Comparison of ENCODE assay signal across 12 cellular contexts in genomic region chr5:159240301-159240870, GRCh38. TPM values are rescaled to one million over a fixed set of nuclear protein-coding genes. Genes with fewer than 3 reads are reported as not detected.
DNase-seq lines count a peak whose midpoint lies in the region; ATAC-seq, FAIRE-seq and TF ChIP-seq lines count a peak whose summit lies in the region.
"Had no signal": no experiment of that assay in that cellular context is flagged by ENCODE, and none has a peak within 500 bp of the region (broad histone marks: within the 10 kb centered on the region; RNA-seq: fewer than 3 reads in every experiment).

No MANE protein-coding gene starts in this region.

- H3K27me3 Mint-ChIP-seq in activated CD4-positive, alpha-beta T cell treated with anti-CD3 and anti-CD28 coated beads, Interleukin-2, amount 10 ng/mL, durations not matched to agents 24 days and 14 days: no peaks in the 10 kb centered on the region
- H3K27me3 Mint-ChIP-seq in activated CD4-positive, alpha-beta T cell treated with anti-CD3 and anti-CD28 coated beads, Interleukin-2, amount 10 ng/mL, durations not matched to agents 7 days and 5 days: no peaks in the 10 kb centered on the region
- H3K27me3 Mint-ChIP-seq: B cell had no signal

- no peaks in the 10 kb centered on the region for H3K9me3 ChIP-seq in Panc1 (ENCODE audit: control insufficient read depth, insufficient read depth, low read depth, low read length)

- no peak overlapping the region for H3K4me3 ChIP-seq in Panc1 (ENCODE audit: low read depth in 2 of 2, low read length in 2 of 2)
- H3K4me3 ChIP-seq in bronchial epithelial cell (ENCODE audit: low read depth, low read length): no peak overlapping the region

- no peak for FAIRE-seq in bronchial epithelial cell (lab: Jason Lieb, UNC)

- peaks cover 20% of the 10 kb centered on the region for H3K4me1 Mint-ChIP-seq in activated CD4-positive, alpha-beta T cell treated with anti-CD3 and anti-CD28 coated beads, Interleukin-2, amount 10 ng/mL, durations not matched to agents 24 days and 14 days
- peaks cover 16% of the 10 kb centered on the region for H3K4me1 Mint-ChIP-seq in activated CD4-positive, alpha-beta T cell treated with anti-CD3 and anti-CD28 coated beads, Interleukin-2, amount 10 ng/mL, durations not matched to agents 7 days and 5 days

- H3K27me3 ChIP-seq in Panc1 (ENCODE audit: control insufficient read depth, insufficient read depth, low read length): no peaks in the 10 kb centered on the region
- H3K27me3 ChIP-seq in bronchial epithelial cell (ENCODE audit: control insufficient read depth, insufficient read depth, low read length): no peaks in the 10 kb centered on the region

- in situ Hi-C loops in Panc1 (cut with HindIII; ENCODE audit: low pct_unique_long_range_greater_than_20kb, low sequenced_read_pairs): no loop called here

- H3K27ac ChIP-seq in Panc1 (ENCODE audit: low read length): no peak overlapping the region

- peaks cover 6% of the 10 kb centered on the region; the same call in 1 of the 2 replicates for H3K4me1 ChIP-seq in Panc1 (ENCODE audit: control insufficient read depth, insufficient read depth, low read length)

- DNase-seq in activated CD4-positive, alpha-beta T cell treated with anti-CD3 and anti-CD28 coated beads, Interleukin-2, amount 10 ng/mL, durations not matched to agents 24 days and 14 days: no peak
- no peak for DNase-seq in activated CD4-positive, alpha-beta T cell treated with anti-CD3 and anti-CD28 coated beads, Interleukin-2, amount 10 ng/mL, durations not matched to agents 7 days and 5 days
- DNase-seq in Panc1 (ENCODE audit: low read depth, low spot score) (peak; percentile 85), bronchial epithelial cell (ENCODE audit: low read depth) (peak; percentile 87), NCI-H2081 (lab: John Stamatoyannopoulos, UW) (no peak)
- peak; percentile 26 for DNase-seq in stimulated activated CD4-positive, alpha-beta T cell treated with anti-CD3 and anti-CD28 coated beads, Interleukin-4, amount 100 ng/mL, for 24 hours
- DNase-seq: left ventricle myocardium superior, RPMI8226 had no signal

- no TSS peak for BruUV-seq in Panc1 (replicated peaks; lab: Mats Ljungman, UMichigan)

- CTCF ChIA-PET in activated CD4-positive, alpha-beta T cell treated with anti-CD3 and anti-CD28 coated beads, Interleukin-2, amount 10 ng/mL, durations not matched to agents 7 days and 5 days (lab: Charles Lee): no interaction called here
- CTCF ChIA-PET in Panc1 (lab: Charles Lee): no interaction called here

- POLR2A ChIA-PET in activated CD4-positive, alpha-beta T cell treated with anti-CD3 and anti-CD28 coated beads, Interleukin-2, amount 10 ng/mL, durations not matched to agents 7 days and 5 days (lab: Charles Lee): no interaction called here
- POLR2A ChIA-PET in Panc1 (lab: Charles Lee): no interaction called here

- H3K4me3 Mint-ChIP-seq in activated CD4-positive, alpha-beta T cell treated with anti-CD3 and anti-CD28 coated beads, Interleukin-2, amount 10 ng/mL, durations not matched to agents 24 days and 14 days: no peak overlapping the region
- H3K4me3 Mint-ChIP-seq in activated CD4-positive, alpha-beta T cell treated with anti-CD3 and anti-CD28 coated beads, Interleukin-2, amount 10 ng/mL, durations not matched to agents 7 days and 5 days: no peak overlapping the region
- H3K4me3 Mint-ChIP-seq: B cell, type B pancreatic cell had no signal

- TF ChIP-seq CTCF in Panc1 (IDR thresholded peaks at IDR 0.05): no peak
- TF ChIP-seq CTCF in bronchial epithelial cell (IDR thresholded peaks at IDR 0.05; ENCODE audit: insufficient read depth, low read length, severe bottlenecking): no peak

- H3K36me3 ChIP-seq in Panc1 (ENCODE audit: control insufficient read depth, insufficient read depth, low read length) (no peaks in the 10 kb centered on the region), bronchial epithelial cell (ENCODE audit: control insufficient read depth, insufficient read depth, low read length) (no peaks in the 10 kb centered on the region)

- intact Hi-C loops in activated CD4-positive, alpha-beta T cell treated with anti-CD3 and anti-CD28 coated beads, Interleukin-2, amount 10 ng/mL, durations not matched to agents 24 days and 14 days (cut with micrococcal nuclease): loop anchor here (1.0 to 2.0 kb wide), 6 partner anchors 22 to 216 kb away; partner anchors contain the start of genes RNF145 and UBLCP1
- intact Hi-C loops in Panc1 (cut with micrococcal nuclease; ENCODE audit: unreplicated experiment): no loop called here

- H3K36me3 Mint-ChIP-seq in activated CD4-positive, alpha-beta T cell treated with anti-CD3 and anti-CD28 coated beads, Interleukin-2, amount 10 ng/mL, durations not matched to agents 24 days and 14 days (ENCODE audit: low read depth): no peaks in the 10 kb centered on the region
- H3K36me3 Mint-ChIP-seq in activated CD4-positive, alpha-beta T cell treated with anti-CD3 and anti-CD28 coated beads, Interleukin-2, amount 10 ng/mL, durations not matched to agents 7 days and 5 days (ENCODE audit: low read depth): no peaks in the 10 kb centered on the region
- H3K36me3 Mint-ChIP-seq: type B pancreatic cell had no signal

- peak; percentile 89 for ATAC-seq in Panc1
- ATAC-seq in GM21447 (IDR thresholded peaks at IDR 0.05; ENCODE audit: unreplicated experiment): no peak
- ATAC-seq in HG03039 (IDR thresholded peaks at IDR 0.05; ENCODE audit: unreplicated experiment): no peak
- ATAC-seq: left ventricle myocardium superior had no signal

- H3K9me3 Mint-ChIP-seq in activated CD4-positive, alpha-beta T cell treated with anti-CD3 and anti-CD28 coated beads, Interleukin-2, amount 10 ng/mL, durations not matched to agents 24 days and 14 days: no peaks in the 10 kb centered on the region
- H3K9me3 Mint-ChIP-seq in activated CD4-positive, alpha-beta T cell treated with anti-CD3 and anti-CD28 coated beads, Interleukin-2, amount 10 ng/mL, durations not matched to agents 7 days and 5 days: no peaks in the 10 kb centered on the region
- H3K9me3 Mint-ChIP-seq: type B pancreatic cell had no signal

- H3K27ac Mint-ChIP-seq in activated CD4-positive, alpha-beta T cell treated with anti-CD3 and anti-CD28 coated beads, Interleukin-2, amount 10 ng/mL, durations not matched to agents 24 days and 14 days: peak overlapping the region; percentile 59
- H3K27ac Mint-ChIP-seq in activated CD4-positive, alpha-beta T cell treated with anti-CD3 and anti-CD28 coated beads, Interleukin-2, amount 10 ng/mL, durations not matched to agents 7 days and 5 days: no peak overlapping the region
- H3K27ac Mint-ChIP-seq: B cell, type B pancreatic cell had no signal

RNA-seq across cellular contexts. Expression of gene UBLCP1, which starts 22.7 kb away (rescaled TPM):
- total RNA-seq in activated CD4-positive, alpha-beta T cell treated with anti-CD3 and anti-CD28 coated beads, Interleukin-2, amount 10 ng/mL, durations not matched to agents 24 days and 14 days: 30.2 and 31.2 TPM in 2 replicates
- total RNA-seq in activated CD4-positive, alpha-beta T cell treated with anti-CD3 and anti-CD28 coated beads, Interleukin-2, amount 10 ng/mL, durations not matched to agents 7 days and 5 days: 10 to 100 TPM; 29.2 to 32.2 TPM
- total RNA-seq in Panc1 (2021; ENCODE audit: unreplicated experiment) (31.8 TPM), bronchial epithelial cell (14.5 and 39.3 TPM in 2 replicates)
- 12.8 TPM for polyA plus RNA-seq in Panc1 (2012; ENCODE audit: insufficient read length)

RNA-seq across cellular contexts. Expression of gene RNF145, which starts 31.0 kb away (rescaled TPM):
- total RNA-seq in activated CD4-positive, alpha-beta T cell treated with anti-CD3 and anti-CD28 coated beads, Interleukin-2, amount 10 ng/mL, durations not matched to agents 24 days and 14 days: 141 and 149 TPM in 2 replicates
- total RNA-seq in activated CD4-positive, alpha-beta T cell treated with anti-CD3 and anti-CD28 coated beads, Interleukin-2, amount 10 ng/mL, durations not matched to agents 7 days and 5 days: 100 to 1,000 TPM; 133 to 145 TPM
- total RNA-seq in Panc1 (2021; ENCODE audit: unreplicated experiment): 81.8 TPM
- polyA plus RNA-seq in Panc1 (2012; ENCODE audit: insufficient read length): 60.7 TPM
- 84.2 and 160 TPM in 2 replicates for total RNA-seq in bronchial epithelial cell

Comparison
In these comparisons a context has a peak if more than half of its experiments do, and no peak if none do; other contexts are left out.
1. DNase-seq: peak in Panc1 (single experiment), bronchial epithelial cell (single experiment) and stimulated activated CD4-positive, alpha-beta T cell treated with anti-CD3 and anti-CD28 coated beads, Interleukin-4, amount 100 ng/mL, for 24 hours (single experiment); none in activated CD4-positive, alpha-beta T cell treated with anti-CD3 and anti-CD28 coated beads, Interleukin-2, amount 10 ng/mL, durations not matched to agents 24 days and 14 days (single experiment), activated CD4-positive, alpha-beta T cell treated with anti-CD3 and anti-CD28 coated beads, Interleukin-2, amount 10 ng/mL, durations not matched to agents 7 days and 5 days (single experiment) and NCI-H2081 (0 of 2).